In genomic region chrX:130393451-130394074, GRCh38 we compare ENCODE assay signal across 8 cellular contexts. TPM values are rescaled to one million over a fixed set of nuclear protein-coding genes. Genes with fewer than 3 reads are reported as not detected.
DNase-seq lines count a peak whose midpoint lies in the region; ATAC-seq, FAIRE-seq and TF ChIP-seq lines count a peak whose summit lies in the region.

No MANE protein-coding gene starts in this region.

- no peaks in the 10 kb centered on the region for H3K4me1 Mint-ChIP-seq in activated CD8-positive, alpha-beta T cell treated with anti-CD3 and anti-CD28 coated beads for 36 hours (ENCODE audit: low read depth)

- FAIRE-seq in small intestine (lab: Jason Lieb, UNC), result no peak

- TF ChIP-seq CTCF in activated CD8-positive, alpha-beta T cell treated with anti-CD3 and anti-CD28 coated beads for 36 hours (IDR thresholded peaks at IDR 0.05), result no peak

- H3K27me3 ChIP-seq in small intestine (ENCODE audit: control insufficient read depth in 2 of 2, insufficient read depth in 2 of 2, low read length in 2 of 2), result peaks cover 0 to 1% of the 10 kb centered on the region in 2 donors

- H3K4me3 ChIP-seq in small intestine (ENCODE audit: low read depth in 1 of 2, low read length in 2 of 2), result no peak overlapping the region

- no peak overlapping the region for H3K4me3 Mint-ChIP-seq in activated CD8-positive, alpha-beta T cell treated with anti-CD3 and anti-CD28 coated beads for 36 hours

- H3K27ac Mint-ChIP-seq in activated CD8-positive, alpha-beta T cell treated with anti-CD3 and anti-CD28 coated beads for 36 hours, result no peak overlapping the region

- no peaks in the 10 kb centered on the region for H3K36me3 ChIP-seq in small intestine (ENCODE audit: control insufficient read depth in 2 of 2, insufficient read depth in 2 of 2, low read length in 2 of 2)

- no peaks in the 10 kb centered on the region for H3K9me3 ChIP-seq in small intestine (ENCODE audit: control insufficient read depth, low read depth)

- no peak overlapping the region for H3K27ac ChIP-seq in small intestine (ENCODE audit: low read depth in 1 of 2, low read length in 1 of 2)

- ATAC-seq in activated CD8-positive, alpha-beta T cell treated with anti-CD3 and anti-CD28 coated beads for 36 hours, result no peak
- ATAC-seq in left cardiac atrium (peak; percentile 12 to 26), HG02759 (IDR thresholded peaks at IDR 0.05; ENCODE audit: unreplicated experiment) (no peak), HG03175 (IDR thresholded peaks at IDR 0.05; ENCODE audit: unreplicated experiment) (no peak)

- no peaks in the 10 kb centered on the region for H3K9me3 Mint-ChIP-seq in activated CD8-positive, alpha-beta T cell treated with anti-CD3 and anti-CD28 coated beads for 36 hours

- H3K36me3 Mint-ChIP-seq in activated CD8-positive, alpha-beta T cell treated with anti-CD3 and anti-CD28 coated beads for 36 hours (ENCODE audit: low read depth), result no peaks in the 10 kb centered on the region

- WGBS in small intestine, 3 donors, result 30 to 37% (median 35%) methylated on average over 5 of the region's 5 CpGs

- POLR2A ChIA-PET in activated CD8-positive, alpha-beta T cell treated with anti-CD3 and anti-CD28 coated beads for 36 hours (lab: Charles Lee), result no interaction called here

- peak; percentile 6 for DNase-seq in NOMO-1 treated with DMSO at 0.1 percent for 48 hours (lab: John Stamatoyannopoulos, UW; ENCODE audit: unreplicated experiment)
- DNase-seq in NOMO-1 (lab: John Stamatoyannopoulos, UW; ENCODE audit: unreplicated experiment in 2 of 2), result no peak
- peak; percentile 17 for DNase-seq in NCI-H1105 (lab: John Stamatoyannopoulos, UW)
- peak; percentile 4 for DNase-seq in activated CD8-positive, alpha-beta T cell treated with anti-CD3 and anti-CD28 coated beads for 36 hours
- peak; percentile 25 for DNase-seq in left cardiac atrium
- DNase-seq in small intestine, result peak; percentile 40

- intact Hi-C loops in activated CD8-positive, alpha-beta T cell treated with anti-CD3 and anti-CD28 coated beads for 36 hours (cut with micrococcal nuclease), result no loop called here
- intact Hi-C loops in left cardiac atrium (cut with DNase I), result loop anchor here in 1 of 2 donors (5.0 kb wide), 1 partner anchor 524 kb away; no protein-coding TSS in a partner anchor

- no peaks in the 10 kb centered on the region for H3K4me1 ChIP-seq in small intestine (ENCODE audit: control insufficient read depth in 2 of 2, insufficient read depth in 1 of 2, low read depth in 1 of 2, low read length in 1 of 2)

- CTCF ChIA-PET in activated CD8-positive, alpha-beta T cell treated with anti-CD3 and anti-CD28 coated beads for 36 hours (lab: Charles Lee), result interaction anchor here (1.1 to 1.7 kb wide), 2 partner anchors 9 to 539 kb away, joined by 3 to 7 read pairs; partner anchors contain the start of gene GPR119

- no peaks in the 10 kb centered on the region for H3K27me3 Mint-ChIP-seq in activated CD8-positive, alpha-beta T cell treated with anti-CD3 and anti-CD28 coated beads for 36 hours

RNA-seq across cellular contexts. Expression of gene GPR119, which starts 8.1 kb away (rescaled TPM):
- not detected for total RNA-seq in activated CD8-positive, alpha-beta T cell treated with anti-CD3 and anti-CD28 coated beads for 36 hours
- total RNA-seq in left cardiac atrium, result not detected
- polyA plus RNA-seq in small intestine, result under 1 TPM in 1 of 3 donors, not detected in 2; 0.07 TPM

RNA-seq across cellular contexts. Expression of gene RBMX2, which starts 8.2 kb away (rescaled TPM):
- total RNA-seq in activated CD8-positive, alpha-beta T cell treated with anti-CD3 and anti-CD28 coated beads for 36 hours, result 10 to 100 TPM; 25.4 to 27.9 TPM
- 10 to 100 TPM; 11.5 to 12.8 TPM for total RNA-seq in left cardiac atrium
- polyA plus RNA-seq in small intestine, result 10 to 100 TPM; 16.5 to 38.6 (median 30.2) TPM

RNA-seq across cellular contexts. Expression of gene SLC25A14, which starts 53.8 kb away (rescaled TPM):
- total RNA-seq in activated CD8-positive, alpha-beta T cell treated with anti-CD3 and anti-CD28 coated beads for 36 hours, result 1 to 10 TPM; 6.7 to 8.6 TPM
- 1 to 10 TPM; 5.5 to 6.5 TPM for total RNA-seq in left cardiac atrium
- polyA plus RNA-seq in small intestine, result 1 to 10 TPM; 7.3 to 9.1 (median 7.4) TPM

Comparison
In these comparisons a context has a peak if more than half of its experiments do, and no peak if none do; other contexts are left out.
1. DNase-seq: peak in NOMO-1 treated with DMSO at 0.1 percent for 48 hours (single experiment), NCI-H1105 (single experiment), activated CD8-positive, alpha-beta T cell treated with anti-CD3 and anti-CD28 coated beads for 36 hours (single experiment), left cardiac atrium (single experiment) and small intestine (single experiment); none in NOMO-1 (0 of 2).
2. ATAC-seq: peak in left cardiac atrium (2 of 2); none in activated CD8-positive, alpha-beta T cell treated with anti-CD3 and anti-CD28 coated beads for 36 hours (single experiment), HG02759 (single experiment) and HG03175 (single experiment).